In the genomic region with DNA sequence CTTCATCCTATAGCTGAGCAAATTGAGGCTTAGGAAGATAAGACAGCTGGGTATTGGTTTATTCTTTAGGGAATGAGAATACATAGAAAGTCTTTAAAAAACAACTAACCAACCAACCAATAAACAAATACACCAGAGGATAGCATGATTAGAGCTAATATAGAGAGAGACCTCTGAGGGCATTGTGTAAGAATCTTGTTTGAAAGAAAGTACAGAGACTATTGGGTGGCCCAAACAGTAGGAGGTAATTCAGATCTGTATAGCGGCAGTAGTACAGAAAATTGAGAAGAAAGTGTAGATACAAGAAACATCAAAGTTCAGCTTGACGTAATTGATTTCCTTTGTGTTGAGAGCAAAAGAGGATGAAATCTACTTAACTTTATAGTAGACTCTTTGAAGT, we compare ENCODE assay signal across 11 cellular contexts.
"Had no signal": no experiment of that assay in that cellular context is flagged by ENCODE, and none has a peak within 500 bp of the region (broad histone marks: within the 10 kb centered on the region; RNA-seq: fewer than 3 reads in every experiment).

No MANE protein-coding gene starts in this region.

- H3K27ac Mint-ChIP-seq: GM23338, H9, HFFc6 had no signal

- H3K4me2 ChIP-seq: GM23338 had no signal

- H3K4me1 ChIP-seq: HAP-1 had no signal

- H3K9me3 ChIP-seq: HAP-1 had no signal

- H3K4me3 ChIP-seq: GM23248, GM23338, HAP-1 had no signal

- H3K27ac ChIP-seq: GM23248 had no signal

- H3K4me1 Mint-ChIP-seq: H9 had no signal

- H3K4me3 Mint-ChIP-seq: GM23338, H9, HFFc6 had no signal

- FAIRE-seq: H1, H54 had no signal

- H2AFZ ChIP-seq: GM23248, GM23338 had no signal

- ATAC-seq: GM23338, HCT116 had no signal

- H3K36me3 ChIP-seq: HAP-1 had no signal

- H3K9ac ChIP-seq: GM23248 had no signal

- DNase-seq: GM23248, GOT3, H7, H9, HCEC 1CT, HFFc6 had no signal

- H3K9me3 Mint-ChIP-seq: GM23338 had no signal
